In the genomic region with DNA sequence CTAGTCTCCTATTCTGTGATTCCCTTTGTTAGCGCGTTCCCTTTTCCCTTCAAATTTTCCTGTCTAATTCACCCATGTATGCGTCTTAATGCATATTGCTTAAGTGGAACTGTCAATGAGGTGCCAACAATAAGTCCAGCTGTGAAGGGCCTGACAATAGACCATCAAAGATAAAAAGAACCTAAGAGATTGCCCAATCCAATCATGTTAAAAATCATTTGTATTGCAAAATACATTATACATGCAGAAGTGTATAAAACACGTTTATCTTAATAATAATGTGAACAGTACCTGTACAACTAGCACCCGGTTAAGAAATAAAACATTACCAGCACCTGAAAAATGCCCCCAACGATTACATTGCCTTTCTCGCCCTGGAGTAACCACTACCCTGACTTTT, we compare ENCODE assay signal across 8 cellular contexts. TPM values are rescaled to one million over a fixed set of nuclear protein-coding genes. Genes with fewer than 3 reads are reported as not detected.
A peak's percentile ranks its signal among the peaks of the same experiment; 100 is the strongest.
DNase-seq lines count a peak whose midpoint lies in the region; ATAC-seq and TF ChIP-seq lines count a peak whose summit lies in the region.
"Had no signal": no experiment of that assay in that cellular context is flagged by ENCODE, and none has a peak within 500 bp of the region (broad histone marks: within the 10 kb centered on the region; RNA-seq: fewer than 3 reads in every experiment).

No MANE protein-coding gene starts in this region.

- intact Hi-C loops in activated CD4-positive, alpha-beta memory T cell treated with anti-CD3 and anti-CD28 coated beads for 36 hours (cut with micrococcal nuclease), result loop anchor here (1.0 kb wide), 1 partner anchor 26 kb away; no protein-coding TSS in a partner anchor

- peaks cover 3% of the 10 kb centered on the region for H3K9me3 Mint-ChIP-seq in activated CD4-positive, alpha-beta memory T cell treated with anti-CD3 and anti-CD28 coated beads for 36 hours
- peaks cover 8% of the 10 kb centered on the region for H3K9me3 Mint-ChIP-seq in glutamatergic neuron (ENCODE audit: unreplicated experiment)

- peaks cover 26% of the 10 kb centered on the region for H3K27me3 Mint-ChIP-seq in activated CD4-positive, alpha-beta memory T cell treated with anti-CD3 and anti-CD28 coated beads for 36 hours
- H3K27me3 Mint-ChIP-seq in glutamatergic neuron (ENCODE audit: unreplicated experiment), result peaks cover 6% of the 10 kb centered on the region

- H3K36me3 Mint-ChIP-seq in activated CD4-positive, alpha-beta memory T cell treated with anti-CD3 and anti-CD28 coated beads for 36 hours, result no peaks in the 10 kb centered on the region
- peaks cover 18% of the 10 kb centered on the region for H3K36me3 Mint-ChIP-seq in glutamatergic neuron (ENCODE audit: unreplicated experiment)

- H3K4me3 ChIP-seq in HEK293 (ENCODE audit: low read depth, low read length), result peak overlapping the region; percentile 54
- peak overlapping the region; percentile 72 to 84 (median 77) for H3K4me3 ChIP-seq in skeletal muscle tissue (ENCODE audit: low read length in 3 of 3)

- H3K9ac ChIP-seq in skeletal muscle tissue (ENCODE audit: low read depth in 1 of 3, low read length in 3 of 3), result peak overlapping the region; percentile 59 to 79 (median 74)

- DNase-seq in activated CD4-positive, alpha-beta memory T cell treated with anti-CD3 and anti-CD28 coated beads for 36 hours, result no peak
- DNase-seq in glutamatergic neuron (no peak), NK-92 (lab: John Stamatoyannopoulos, UW; ENCODE audit: unreplicated experiment) (no peak)

- no peak overlapping the region for H3K27ac Mint-ChIP-seq in activated CD4-positive, alpha-beta memory T cell treated with anti-CD3 and anti-CD28 coated beads for 36 hours
- peak overlapping the region; percentile 74 for H3K27ac Mint-ChIP-seq in glutamatergic neuron (ENCODE audit: unreplicated experiment)

- H3K4me1 Mint-ChIP-seq in activated CD4-positive, alpha-beta memory T cell treated with anti-CD3 and anti-CD28 coated beads for 36 hours (ENCODE audit: low read depth), result peaks cover 27% of the 10 kb centered on the region
- H3K4me1 Mint-ChIP-seq in glutamatergic neuron (ENCODE audit: low read depth, unreplicated experiment), result peaks cover 2% of the 10 kb centered on the region

- no peaks in the 10 kb centered on the region for H3K27me3 ChIP-seq in skeletal muscle tissue (ENCODE audit: control insufficient read depth in 3 of 3, insufficient read depth in 3 of 3, low read length in 3 of 3)

- H3K4me3 Mint-ChIP-seq in activated CD4-positive, alpha-beta memory T cell treated with anti-CD3 and anti-CD28 coated beads for 36 hours, result peak overlapping the region; percentile 61
- peak overlapping the region; percentile 81 for H3K4me3 Mint-ChIP-seq in glutamatergic neuron (ENCODE audit: unreplicated experiment)

- CTCF ChIA-PET in HEK293 (lab: Yijun Ruan, JAX), result interaction anchor here (1.1 to 2.1 kb wide), 2 partner anchors 22 to 25 kb away, joined by 5 to 21 read pairs; no protein-coding TSS in a partner anchor
- CTCF ChIA-PET in activated CD4-positive, alpha-beta memory T cell treated with anti-CD3 and anti-CD28 coated beads for 36 hours (lab: Charles Lee), result interaction anchor here (0.9 to 1.3 kb wide), 3 partner anchors 24 to 205 kb away, joined by 3 to 7 read pairs (median 3); no protein-coding TSS in a partner anchor

- TF ChIP-seq CTCF in HEK293 (tag by site-specific recombination; IDR thresholded peaks at IDR 0.05) (no peak), glutamatergic neuron (IDR thresholded peaks at IDR 0.05; ENCODE audit: partially characterized antibody, unreplicated experiment) (no peak)

- H3K36me3 ChIP-seq in HEK293 (ENCODE audit: control insufficient read depth in 2 of 2, insufficient read depth in 1 of 2, low read length in 2 of 2), result no peaks in the 10 kb centered on the region
- no peaks in the 10 kb centered on the region for H3K36me3 ChIP-seq in skeletal muscle tissue (ENCODE audit: control insufficient read depth in 3 of 3, insufficient read depth in 3 of 3, low read length in 3 of 3)

- H3K4me1 ChIP-seq in HEK293 (ENCODE audit: control insufficient read depth, insufficient read depth, low read length) (no peaks in the 10 kb centered on the region; the same call in 1 of the 2 replicates), skeletal muscle tissue (ENCODE audit: control insufficient read depth in 3 of 3, insufficient read depth in 3 of 3, low read length in 3 of 3) (peaks cover 11 to 22% (median 20%) of the 10 kb centered on the region in 3 donors)

- H3K27ac ChIP-seq in HEK293 (ENCODE audit: extremely low read depth, low read depth, low read length) (no peak overlapping the region), skeletal muscle tissue (ENCODE audit: low read depth, low read length) (peak overlapping the region; percentile 75)
- H3K27ac ChIP-seq: VCaP had no signal

- POLR2A ChIA-PET in HEK293 (lab: Yijun Ruan, JAX), result interaction anchor here (1.0 to 1.4 kb wide), 3 partner anchors 8 to 58 kb away, joined by 3 to 6 read pairs (median 4); no protein-coding TSS in a partner anchor
- POLR2A ChIA-PET in activated CD4-positive, alpha-beta memory T cell treated with anti-CD3 and anti-CD28 coated beads for 36 hours (lab: Charles Lee), result no interaction called here

- ATAC-seq in activated CD4-positive, CD25-positive, alpha-beta regulatory T cell treated with anti-CD3 and anti-CD28 coated beads, Interleukin-2, amount 50 U/mL, for 24 hours, result no peak
- ATAC-seq in GM18519 (IDR thresholded peaks at IDR 0.05; ENCODE audit: low FRiP score, unreplicated experiment), result no peak

- H3K9me3 ChIP-seq in HEK293 (ENCODE audit: control insufficient read depth, insufficient read depth, low read depth, low read length) (no peaks in the 10 kb centered on the region), skeletal muscle tissue (ENCODE audit: control insufficient read depth in 3 of 3, low read length in 3 of 3) (no peaks in the 10 kb centered on the region)

TF ChIP-seq in HEK293, 187 proteins besides CTCF, POLR2A, EP300 and RAD21:
- TF ChIP-seq ZNF239 (tag by site-specific recombination; IDR thresholded peaks at IDR 0.05) (no peak), ZNF433 (tag by site-specific recombination; IDR thresholded peaks at IDR 0.05; ENCODE audit: low read depth) (no peak), ZNF629 (tag by site-specific recombination; IDR thresholded peaks at IDR 0.05) (no peak), ZNF785 (tag by site-specific recombination; IDR thresholded peaks at IDR 0.05) (no peak)
- TF ChIP-seq, protein P1, sequence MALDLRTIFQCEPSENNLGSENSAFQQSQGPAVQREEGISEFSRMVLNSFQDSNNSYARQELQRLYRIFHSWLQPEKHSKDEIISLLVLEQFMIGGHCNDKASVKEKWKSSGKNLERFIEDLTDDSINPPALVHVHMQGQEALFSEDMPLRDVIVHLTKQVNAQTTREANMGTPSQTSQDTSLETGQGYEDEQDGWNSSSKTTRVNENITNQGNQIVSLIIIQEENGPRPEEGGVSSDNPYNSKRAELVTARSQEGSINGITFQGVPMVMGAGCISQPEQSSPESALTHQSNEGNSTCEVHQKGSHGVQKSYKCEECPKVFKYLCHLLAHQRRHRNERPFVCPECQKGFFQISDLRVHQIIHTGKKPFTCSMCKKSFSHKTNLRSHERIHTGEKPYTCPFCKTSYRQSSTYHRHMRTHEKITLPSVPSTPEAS (tag by site-specific recombination; IDR thresholded peaks at IDR 0.05), result no peak

RNA-seq across cellular contexts. Expression of a gene that starts 0.7 kb away (rescaled TPM):
- 1 to 10 TPM; 1.8 to 1.9 TPM for total RNA-seq in activated CD4-positive, alpha-beta memory T cell treated with anti-CD3 and anti-CD28 coated beads for 36 hours
- total RNA-seq in glutamatergic neuron (ENCODE audit: unreplicated experiment) (11.3 TPM), skeletal muscle tissue (50.1 TPM)
